Comparison of ENCODE assay signal across 1 cellular context in the genomic region with DNA sequence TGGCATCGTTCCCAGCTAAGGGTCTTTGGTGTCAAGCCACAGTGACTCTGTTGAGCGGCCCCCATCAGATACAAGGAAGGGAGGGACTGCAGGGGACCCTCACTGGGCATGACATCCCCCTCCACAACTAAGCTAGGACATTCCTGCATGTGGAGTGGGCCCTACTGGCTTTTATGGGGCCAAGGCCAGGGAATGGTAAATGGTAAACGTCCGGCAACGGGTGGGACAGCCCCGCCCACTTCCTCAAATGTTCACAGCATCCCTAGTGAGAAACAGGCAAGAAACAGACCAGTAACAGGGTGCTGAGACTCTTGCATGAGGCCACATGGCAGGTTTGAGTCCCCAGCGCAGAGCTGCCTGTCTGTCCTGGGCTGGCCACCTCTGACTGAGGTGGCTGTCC.
A peak's percentile ranks its signal among the peaks of the same experiment; 100 is the strongest.
TF ChIP-seq lines count a peak whose summit lies in the region.

No MANE protein-coding gene starts in this region.

TF ChIP-seq in GM12878, 131 proteins besides CTCF, POLR2A, EP300 and RAD21:
- TF ChIP-seq IKZF1 (conservative IDR thresholded peaks at IDR 0.05): no peak
- TF ChIP-seq NR2F1 (conservative IDR thresholded peaks at IDR 0.05): no peak
- TF ChIP-seq, protein P1, sequence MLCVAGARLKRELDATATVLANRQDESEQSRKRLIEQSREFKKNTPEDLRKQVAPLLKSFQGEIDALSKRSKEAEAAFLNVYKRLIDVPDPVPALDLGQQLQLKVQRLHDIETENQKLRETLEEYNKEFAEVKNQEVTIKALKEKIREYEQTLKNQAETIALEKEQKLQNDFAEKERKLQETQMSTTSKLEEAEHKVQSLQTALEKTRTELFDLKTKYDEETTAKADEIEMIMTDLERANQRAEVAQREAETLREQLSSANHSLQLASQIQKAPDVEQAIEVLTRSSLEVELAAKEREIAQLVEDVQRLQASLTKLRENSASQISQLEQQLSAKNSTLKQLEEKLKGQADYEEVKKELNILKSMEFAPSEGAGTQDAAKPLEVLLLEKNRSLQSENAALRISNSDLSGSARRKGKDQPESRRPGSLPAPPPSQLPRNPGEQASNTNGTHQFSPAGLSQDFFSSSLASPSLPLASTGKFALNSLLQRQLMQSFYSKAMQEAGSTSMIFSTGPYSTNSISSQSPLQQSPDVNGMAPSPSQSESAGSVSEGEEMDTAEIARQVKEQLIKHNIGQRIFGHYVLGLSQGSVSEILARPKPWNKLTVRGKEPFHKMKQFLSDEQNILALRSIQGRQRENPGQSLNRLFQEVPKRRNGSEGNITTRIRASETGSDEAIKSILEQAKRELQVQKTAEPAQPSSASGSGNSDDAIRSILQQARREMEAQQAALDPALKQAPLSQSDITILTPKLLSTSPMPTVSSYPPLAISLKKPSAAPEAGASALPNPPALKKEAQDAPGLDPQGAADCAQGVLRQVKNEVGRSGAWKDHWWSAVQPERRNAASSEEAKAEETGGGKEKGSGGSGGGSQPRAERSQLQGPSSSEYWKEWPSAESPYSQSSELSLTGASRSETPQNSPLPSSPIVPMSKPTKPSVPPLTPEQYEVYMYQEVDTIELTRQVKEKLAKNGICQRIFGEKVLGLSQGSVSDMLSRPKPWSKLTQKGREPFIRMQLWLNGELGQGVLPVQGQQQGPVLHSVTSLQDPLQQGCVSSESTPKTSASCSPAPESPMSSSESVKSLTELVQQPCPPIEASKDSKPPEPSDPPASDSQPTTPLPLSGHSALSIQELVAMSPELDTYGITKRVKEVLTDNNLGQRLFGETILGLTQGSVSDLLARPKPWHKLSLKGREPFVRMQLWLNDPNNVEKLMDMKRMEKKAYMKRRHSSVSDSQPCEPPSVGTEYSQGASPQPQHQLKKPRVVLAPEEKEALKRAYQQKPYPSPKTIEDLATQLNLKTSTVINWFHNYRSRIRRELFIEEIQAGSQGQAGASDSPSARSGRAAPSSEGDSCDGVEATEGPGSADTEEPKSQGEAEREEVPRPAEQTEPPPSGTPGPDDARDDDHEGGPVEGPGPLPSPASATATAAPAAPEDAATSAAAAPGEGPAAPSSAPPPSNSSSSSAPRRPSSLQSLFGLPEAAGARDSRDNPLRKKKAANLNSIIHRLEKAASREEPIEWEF (IDR thresholded peaks at IDR 0.05; ENCODE audit: insufficient replicate concordance, low read depth, low read length): no peak
- peak; percentile 55; the same call in 1 of the 2 replicates for TF ChIP-seq SPI1 (IDR thresholded peaks at IDR 0.05; ENCODE audit: borderline replicate concordance, insufficient read depth, low read depth, low read length)
TF ChIP-seq in GM12878: peak in this region for 1.
